1 cellular context compared by ENCODE assay signal in genomic region chr1:11646317-11646716, GRCh38.
TF ChIP-seq lines count a peak whose summit lies in the region.

No MANE protein-coding gene starts in this region.

TF ChIP-seq in HepG2, 621 proteins besides CTCF, POLR2A, EP300 and RAD21:
- TF ChIP-seq MATR3 (CRISPR knock-in tag; IDR thresholded peaks at IDR 0.05) = no peak
- peak; percentile 88 for TF ChIP-seq AGO2 (optimal IDR thresholded peaks at IDR 0.05; ENCODE audit: low read depth, low read length)
- TF ChIP-seq RBFOX2 (IDR thresholded peaks at IDR 0.05; ENCODE audit: low read depth, low read length) = peak; percentile 48
- no peak for TF ChIP-seq ZNF788 (CRISPR knock-in tag; IDR thresholded peaks at IDR 0.05; ENCODE audit: borderline replicate concordance)
TF ChIP-seq in HepG2: peak in this region for 2.
